Comparison of ENCODE assay signal across 25 cellular contexts in genomic region chr2:187936228-187936627, GRCh38.
A peak's percentile ranks its signal among the peaks of the same experiment; 100 is the strongest.
DNase-seq lines count a peak whose midpoint lies in the region; ATAC-seq and TF ChIP-seq lines count a peak whose summit lies in the region.
"Had no signal": no experiment of that assay in that cellular context is flagged by ENCODE, and none has a peak within 500 bp of the region (broad histone marks: within the 10 kb centered on the region; RNA-seq: fewer than 3 reads in every experiment).

No MANE protein-coding gene starts in this region.

- H3K27ac ChIP-seq in osteoblast (ENCODE audit: low read depth, low read length): no peak overlapping the region
- H3K27ac ChIP-seq: HL-60, Peyer's patch had no signal

- no peak overlapping the region for H3K4me2 ChIP-seq in osteoblast (ENCODE audit: insufficient read depth, low read length)

- peak overlapping the region; percentile 29 for H2AFZ ChIP-seq in osteoblast (ENCODE audit: low read length)

- no peaks in the 10 kb centered on the region for H4K20me1 ChIP-seq in osteoblast (ENCODE audit: insufficient read depth, low read length)

- no peaks in the 10 kb centered on the region for H3K79me2 ChIP-seq in osteoblast (ENCODE audit: insufficient read depth, low read length)

- TF ChIP-seq CTCF in NB4 (IDR thresholded peaks at IDR 0.05; ENCODE audit: low read depth, low read length) (no peak), osteoblast (IDR thresholded peaks at IDR 0.05; ENCODE audit: extremely low read depth, low read depth, low read length) (no peak)

- DNase-seq in SKM-1 treated with dmso at 0.1 percent for 144 hours (lab: John Stamatoyannopoulos, UW; ENCODE audit: unreplicated experiment) (peak; percentile 18), SKM-1 (lab: John Stamatoyannopoulos, UW; ENCODE audit: unreplicated experiment) (no peak), KBM-7 (peak; percentile 9), NB4 (ENCODE audit: low read depth) (peak; percentile 21), osteoblast (ENCODE audit: insufficient read length, low spot score, missing footprints) (no peak)
- DNase-seq in stimulated activated CD4-positive, alpha-beta T cell treated with anti-CD3 and anti-CD28 coated beads, Interleukin-12 subunit alpha, Interleukin-12 subunit beta, amount 100 ng/mL, for 4 hours: no peak
- no peak for DNase-seq in stimulated activated naive CD8-positive, alpha-beta T cell treated with anti-CD3 and anti-CD28 coated beads, Interleukin-15, Interleukin-2, amounts not matched to agents 100 U/mL and 50 U/mL, for 24 hours
- DNase-seq: C1 segment of cervical spinal cord; Caco-2; CD8-positive, alpha-beta T cell; GDM1; NCI-H1105; NCI-H146; NCI-H1930; NCI-H2107; NCI-H446 treated with DMSO at 0.1 percent for 48 hours; NCI-H526; NCI-H82; NK-92 treated with Interleukin-12 subunit alpha and Interleukin-12 subunit beta, amount 100 ng/mL, for 24 hours; OCI-M1; Peyer's patch; T-helper 17 cell; T1000 had no signal

- ATAC-seq in stimulated activated naive CD8-positive, alpha-beta T cell treated with anti-CD3 and anti-CD28 coated beads, Interleukin-15, Interleukin-2, amounts not matched to agents 100 U/mL and 50 U/mL, for 24 hours: no peak
- ATAC-seq: CD8-positive, alpha-beta T cell; K562; T-helper 17 cell had no signal

- H3K9me3 ChIP-seq in osteoblast (ENCODE audit: low read depth, low read length): no peaks in the 10 kb centered on the region
- H3K9me3 ChIP-seq: Caco-2, Peyer's patch had no signal

- H3K36me3 ChIP-seq in osteoblast (ENCODE audit: insufficient read depth, low read length): no peaks in the 10 kb centered on the region
- H3K36me3 ChIP-seq: Peyer's patch had no signal

- no peak overlapping the region for H3K4me3 ChIP-seq in NB4 (ENCODE audit: low read depth, low read length)
- H3K4me3 ChIP-seq in osteoblast (ENCODE audit: insufficient read depth, low read length): no peak overlapping the region
- H3K4me3 ChIP-seq: K562, Peyer's patch had no signal

- no peaks in the 10 kb centered on the region for H3K4me1 ChIP-seq in osteoblast (ENCODE audit: insufficient read depth, low read length)
- H3K4me1 ChIP-seq: Caco-2, Peyer's patch had no signal

- TF ChIP-seq POLR2A in NB4 (IDR thresholded peaks at IDR 0.05; ENCODE audit: extremely low read depth, insufficient read length): no peak

- in situ Hi-C loops in KBM-7 (cut with MboI; ENCODE audit: low pct_unique_long_range_greater_than_20kb, low sequenced_read_pairs): no loop called here

- no peaks in the 10 kb centered on the region for H3K27me3 ChIP-seq in osteoblast (ENCODE audit: insufficient read depth, low read length)
- H3K27me3 ChIP-seq: Peyer's patch had no signal

Comparison
In these comparisons a context has a peak if more than half of its experiments do, and no peak if none do; other contexts are left out.
1. DNase-seq: peak in SKM-1 treated with dmso at 0.1 percent for 144 hours (single experiment), KBM-7 (single experiment) and NB4 (single experiment); none in SKM-1 (single experiment), osteoblast (single experiment), stimulated activated CD4-positive, alpha-beta T cell treated with anti-CD3 and anti-CD28 coated beads, Interleukin-12 subunit alpha, Interleukin-12 subunit beta, amount 100 ng/mL, for 4 hours (single experiment) and stimulated activated naive CD8-positive, alpha-beta T cell treated with anti-CD3 and anti-CD28 coated beads, Interleukin-15, Interleukin-2, amounts not matched to agents 100 U/mL and 50 U/mL, for 24 hours (single experiment).